ENCODE assay signal across 30 cellular contexts in genomic region chr20:62811720-62812119, GRCh38. TPM values are rescaled to one million over a fixed set of nuclear protein-coding genes. Genes with fewer than 3 reads are reported as not detected.
"Had no signal": no experiment of that assay in that cellular context is flagged by ENCODE, and none has a peak within 500 bp of the region (broad histone marks: within the 10 kb centered on the region; RNA-seq: fewer than 3 reads in every experiment).

No MANE protein-coding gene starts in this region.

- H2AFZ ChIP-seq: neural progenitor cell had no signal

- H3K36me3 ChIP-seq: neural progenitor cell, uterus had no signal

- ATAC-seq: left colon; left lung; lower lobe of right lung; natural killer cell; pancreas; right cardiac atrium; stimulated activated effector memory CD8-positive, alpha-beta T cell treated with anti-CD3 and anti-CD28 coated beads, Interleukin-12 subunit alpha, Interleukin-12 subunit beta, amount 100 ng/mL, for 72 hours; stimulated activated naive CD8-positive, alpha-beta T cell treated with anti-CD3 and anti-CD28 coated beads, Interleukin-15, amount 100 ng/mL, for 72 hours had no signal

- H3K9me3 ChIP-seq: left lung, lower lobe of right lung, pancreas, prostate gland, sigmoid colon, spleen, tibial nerve, uterus had no signal

- H3K9ac ChIP-seq: neural progenitor cell had no signal

- H3K27me3 ChIP-seq: pancreas had no signal

- H3K4me2 ChIP-seq: neural progenitor cell had no signal

- H3K4me3 ChIP-seq: left lung, lower lobe of right lung, neural progenitor cell, pancreas, prostate gland, sigmoid colon, spleen, tibial nerve, uterus had no signal

- FAIRE-seq: islet of Langerhans, kidney, pancreas, small intestine had no signal

- H3K27ac ChIP-seq: left lung, lower lobe of right lung, neural progenitor cell, pancreas, prostate gland, sigmoid colon, spleen, uterus had no signal

- H3K4me1 ChIP-seq: pancreas had no signal

- DNase-seq: hypothalamus; immature natural killer cell; kidney; left colon; left lung; lower lobe of right lung; mammary epithelial cell; mesenchymal stem cell; naive B cell; natural killer cell; nephron progenitor cell; pancreas; posterior cingulate gyrus; retina; right cardiac atrium; sigmoid colon; small intestine; spleen; stimulated activated CD4-positive, alpha-beta T cell treated with anti-CD3 and anti-CD28 coated beads, Interleukin-4, amount 100 ng/mL, for 24 hours; stimulated activated naive CD4-positive, alpha-beta T cell treated with Interleukin-2 at 50 U/mL for 16 hours; stimulated activated naive CD8-positive, alpha-beta T cell treated with anti-CD3 and anti-CD28 coated beads, Interleukin-15, amount 100 ng/mL, for 72 hours; substantia nigra; uterus had no signal

RNA-seq across cellular contexts. Expression of gene COL9A3, which starts 5.1 kb away (rescaled TPM):
- total RNA-seq: mononuclear cell, osteoblast had no signal
